In genomic region chr2:127695491-127696472, GRCh38 we compare ENCODE assay signal across 2 cellular contexts.
TF ChIP-seq lines count a peak whose summit lies in the region.

No MANE protein-coding gene starts in this region.

TF ChIP-seq in HCT116, 20 proteins besides CTCF, POLR2A, EP300 and RAD21 (continued from another document):
- no peak for TF ChIP-seq ZBTB33 (IDR thresholded peaks at IDR 0.05; ENCODE audit: extremely low read depth, insufficient replicate concordance, low read length)
- no peak for TF ChIP-seq ATF3 (IDR thresholded peaks at IDR 0.05)
- no peak for TF ChIP-seq ELF1 (IDR thresholded peaks at IDR 0.05; ENCODE audit: borderline replicate concordance, low read depth)
- no peak; the same call in 1 of the 2 replicates for TF ChIP-seq SP1 (IDR thresholded peaks at IDR 0.05; ENCODE audit: low read depth)
- TF ChIP-seq JUND (IDR thresholded peaks at IDR 0.05): peak; percentile 44; the same call in 1 of the 2 replicates
- no peak for TF ChIP-seq TCF7L2 (IDR thresholded peaks at IDR 0.05; ENCODE audit: borderline replicate concordance, extremely low read depth, insufficient read depth, insufficient read length)
- peak; percentile 58; the same call in 1 of the 2 replicates for TF ChIP-seq MAX (IDR thresholded peaks at IDR 0.05)

TF ChIP-seq in GM12891, 5 proteins besides CTCF, POLR2A, EP300 and RAD21 (continued from another document):
- TF ChIP-seq PAX5 (IDR thresholded peaks at IDR 0.05; ENCODE audit: insufficient read depth, low read length, severe bottlenecking): no peak
